In the genomic region with DNA sequence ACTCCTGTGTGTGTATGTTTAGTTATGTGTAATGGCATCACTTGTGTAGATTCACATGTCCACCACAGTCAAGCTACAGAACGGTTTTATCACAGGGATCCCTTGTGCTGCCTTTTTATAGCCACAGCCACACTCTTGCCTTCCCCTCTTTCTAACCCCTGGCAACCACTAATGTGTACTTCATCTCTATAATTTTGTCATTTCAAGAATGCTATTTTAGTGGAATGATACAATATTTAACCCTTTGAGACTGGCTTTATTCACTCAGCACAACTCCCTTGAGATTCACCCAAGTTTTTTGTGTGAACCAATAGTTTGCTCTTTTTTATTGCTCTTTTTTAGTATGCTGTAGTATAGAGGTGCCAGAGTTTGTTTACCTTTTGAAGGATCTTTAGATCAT, we compare ENCODE assay signal across 19 cellular contexts.
A peak's percentile ranks its signal among the peaks of the same experiment; 100 is the strongest.
DNase-seq lines count a peak whose midpoint lies in the region; ATAC-seq, FAIRE-seq and TF ChIP-seq lines count a peak whose summit lies in the region.
"Had no signal": no experiment of that assay in that cellular context is flagged by ENCODE, and none has a peak within 500 bp of the region (broad histone marks: within the 10 kb centered on the region; RNA-seq: fewer than 3 reads in every experiment).

No MANE protein-coding gene starts in this region.

- H3K27ac Mint-ChIP-seq in MCF 10A (ENCODE audit: low read depth, unreplicated experiment) = no peak overlapping the region

- no peaks in the 10 kb centered on the region for H3K9me3 ChIP-seq in neural cell (ENCODE audit: low read length)
- H3K9me3 ChIP-seq: SJCRH30 had no signal

- TF ChIP-seq CTCF in neural cell (IDR thresholded peaks at IDR 0.05; ENCODE audit: poor library complexity, severe bottlenecking) = no peak
- no peak for TF ChIP-seq CTCF in MCF 10A (IDR thresholded peaks at IDR 0.05; ENCODE audit: unreplicated experiment)

- H3K4me3 ChIP-seq in neural cell (ENCODE audit: low read length) = no peak overlapping the region
- H3K4me3 ChIP-seq: SJCRH30 had no signal

- no peaks in the 10 kb centered on the region for H3K9me2 ChIP-seq in neural cell (ENCODE audit: insufficient read depth, low read length)

- H3K4me3 Mint-ChIP-seq in MCF 10A (ENCODE audit: unreplicated experiment) = no peak overlapping the region

- TF ChIP-seq RAD21 in neural cell (conservative IDR thresholded peaks at IDR 0.05) = no peak

- no peak for TF ChIP-seq EP300 in neural cell (conservative IDR thresholded peaks at IDR 0.05; ENCODE audit: poor library complexity, severe bottlenecking)

- peak; percentile 80 for FAIRE-seq in GM18507 (lab: Jason Lieb, UNC)
- FAIRE-seq: D721Med had no signal

- H3K4me2 ChIP-seq in neural cell (ENCODE audit: low read length) = no peak overlapping the region

- CTCF ChIA-PET in MCF 10A (lab: Yijun Ruan, JAX) = no interaction called here

- no TSS peak for BruUV-seq in MCF 10A (replicated peaks; lab: Mats Ljungman, UMichigan)

- DNase-seq in GM18507 (ENCODE audit: extremely low spot score, insufficient read length, low read depth) (no peak), MCF 10A (ENCODE audit: unreplicated experiment) (no peak), NCI-H524 treated with DMSO at 0.1 percent for 48 hours (lab: John Stamatoyannopoulos, UW) (no peak)
- DNase-seq: ACHN, DMS79, HCEC 1CT, NCI-H1092 treated with DMSO at 0.1 percent for 48 hours, NCI-H146, NCI-H2081, NCI-H510A, SJCRH30, T1000 had no signal

- no peaks in the 10 kb centered on the region for H3K79me2 ChIP-seq in neural cell (replicated peaks; ENCODE audit: insufficient read depth, low read length)

- H3K27ac ChIP-seq in neural cell (ENCODE audit: low read length) = no peak overlapping the region
- H3K27ac ChIP-seq: C4-2B, SJCRH30 had no signal

- no peaks in the 10 kb centered on the region for H4K20me1 ChIP-seq in neural cell (ENCODE audit: insufficient read depth)

- H3K36me3 ChIP-seq in neural cell (ENCODE audit: insufficient read depth, low read length) = no peaks in the 10 kb centered on the region
- H3K36me3 ChIP-seq: SJCRH30 had no signal

- no peaks in the 10 kb centered on the region for H3K9me3 Mint-ChIP-seq in MCF 10A (ENCODE audit: unreplicated experiment)

- no peaks in the 10 kb centered on the region for H3K36me3 Mint-ChIP-seq in MCF 10A (ENCODE audit: insufficient read depth, unreplicated experiment)

- no peak overlapping the region for H2AFZ ChIP-seq in neural cell (ENCODE audit: low read depth, low read length)

- ATAC-seq in HG02610 (IDR thresholded peaks at IDR 0.05; ENCODE audit: unreplicated experiment) (peak; percentile 90), HG03565 (IDR thresholded peaks at IDR 0.05; ENCODE audit: unreplicated experiment) (peak; percentile 64), HG03571 (IDR thresholded peaks at IDR 0.05; ENCODE audit: unreplicated experiment) (no peak), GM19328 (IDR thresholded peaks at IDR 0.05; ENCODE audit: unreplicated experiment) (no peak)

- no peaks in the 10 kb centered on the region for H3K4me1 Mint-ChIP-seq in MCF 10A (ENCODE audit: insufficient read depth, unreplicated experiment)

- POLR2A ChIA-PET in MCF 10A (lab: Yijun Ruan, JAX) = no interaction called here

- H3F3A ChIP-seq in neural cell (ENCODE audit: insufficient read depth, low read length, poor library complexity, severe bottlenecking) = no peaks in the 10 kb centered on the region

- no peaks in the 10 kb centered on the region for H3K27me3 Mint-ChIP-seq in MCF 10A (ENCODE audit: insufficient read depth, unreplicated experiment)

- H3K9ac ChIP-seq in neural cell (ENCODE audit: low read length) = no peak overlapping the region

- intact Hi-C loops in MCF 10A (cut with micrococcal nuclease) = no loop called here

- no peaks in the 10 kb centered on the region for H3K27me3 ChIP-seq in neural cell (ENCODE audit: insufficient read depth, low read depth, low read length)
- H3K27me3 ChIP-seq: SJCRH30 had no signal

TF ChIP-seq in neural cell, 6 proteins besides CTCF, POLR2A, EP300 and RAD21:
- TF ChIP-seq, protein P1, sequence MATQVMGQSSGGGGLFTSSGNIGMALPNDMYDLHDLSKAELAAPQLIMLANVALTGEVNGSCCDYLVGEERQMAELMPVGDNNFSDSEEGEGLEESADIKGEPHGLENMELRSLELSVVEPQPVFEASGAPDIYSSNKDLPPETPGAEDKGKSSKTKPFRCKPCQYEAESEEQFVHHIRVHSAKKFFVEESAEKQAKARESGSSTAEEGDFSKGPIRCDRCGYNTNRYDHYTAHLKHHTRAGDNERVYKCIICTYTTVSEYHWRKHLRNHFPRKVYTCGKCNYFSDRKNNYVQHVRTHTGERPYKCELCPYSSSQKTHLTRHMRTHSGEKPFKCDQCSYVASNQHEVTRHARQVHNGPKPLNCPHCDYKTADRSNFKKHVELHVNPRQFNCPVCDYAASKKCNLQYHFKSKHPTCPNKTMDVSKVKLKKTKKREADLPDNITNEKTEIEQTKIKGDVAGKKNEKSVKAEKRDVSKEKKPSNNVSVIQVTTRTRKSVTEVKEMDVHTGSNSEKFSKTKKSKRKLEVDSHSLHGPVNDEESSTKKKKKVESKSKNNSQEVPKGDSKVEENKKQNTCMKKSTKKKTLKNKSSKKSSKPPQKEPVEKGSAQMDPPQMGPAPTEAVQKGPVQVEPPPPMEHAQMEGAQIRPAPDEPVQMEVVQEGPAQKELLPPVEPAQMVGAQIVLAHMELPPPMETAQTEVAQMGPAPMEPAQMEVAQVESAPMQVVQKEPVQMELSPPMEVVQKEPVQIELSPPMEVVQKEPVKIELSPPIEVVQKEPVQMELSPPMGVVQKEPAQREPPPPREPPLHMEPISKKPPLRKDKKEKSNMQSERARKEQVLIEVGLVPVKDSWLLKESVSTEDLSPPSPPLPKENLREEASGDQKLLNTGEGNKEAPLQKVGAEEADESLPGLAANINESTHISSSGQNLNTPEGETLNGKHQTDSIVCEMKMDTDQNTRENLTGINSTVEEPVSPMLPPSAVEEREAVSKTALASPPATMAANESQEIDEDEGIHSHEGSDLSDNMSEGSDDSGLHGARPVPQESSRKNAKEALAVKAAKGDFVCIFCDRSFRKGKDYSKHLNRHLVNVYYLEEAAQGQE (IDR thresholded peaks at IDR 0.05; ENCODE audit: borderline replicate concordance) = no peak
- no peak for TF ChIP-seq MXI1 (conservative IDR thresholded peaks at IDR 0.05; ENCODE audit: poor library complexity, severe bottlenecking)
- no peak for TF ChIP-seq EZH2 (IDR thresholded peaks at IDR 0.05; ENCODE audit: borderline replicate concordance, insufficient read depth, low read length, poor library complexity, severe bottlenecking)
- peak; percentile 11 for TF ChIP-seq POLR2AphosphoS5 (IDR thresholded peaks at IDR 0.05)
- no peak for TF ChIP-seq SMC3 (conservative IDR thresholded peaks at IDR 0.05; ENCODE audit: poor library complexity)
- TF ChIP-seq TAF1 (IDR thresholded peaks at IDR 0.05; ENCODE audit: low read depth) = no peak

Comparison
In these comparisons a context has a peak if more than half of its experiments do, and no peak if none do; other contexts are left out.
1. ATAC-seq: peak in HG02610 (single experiment) and HG03565 (single experiment); none in HG03571 (single experiment) and GM19328 (single experiment).